ENCODE assay signal across 20 cellular contexts in genomic region chr6:25619222-25619621, GRCh38. TPM values are rescaled to one million over a fixed set of nuclear protein-coding genes. Genes with fewer than 3 reads are reported as not detected.
"Had no signal": no experiment of that assay in that cellular context is flagged by ENCODE, and none has a peak within 500 bp of the region (broad histone marks: within the 10 kb centered on the region; RNA-seq: fewer than 3 reads in every experiment).

No MANE protein-coding gene starts in this region.

- DNase-seq: activated CD4-positive, alpha-beta T cell treated with anti-CD3 and anti-CD28 coated beads, Interleukin-2, amount 10 ng/mL, durations not matched to agents 7 days and 5 days; activated CD8-positive, alpha-beta T cell treated with anti-CD3 and anti-CD28 coated beads, Interleukin-2, amount 10 ng/mL, durations not matched to agents 7 days and 5 days; activated naive CD4-positive, alpha-beta T cell treated with anti-CD3 and anti-CD28 coated beads, Interleukin-2, amount 10 ng/mL, durations not matched to agents 7 days and 5 days; activated T-cell treated with anti-CD3 and anti-CD28 coated beads, Interleukin-2, amount 50 U/mL, for 4 hours; effector CD8-positive, alpha-beta T cell; esophagus squamous epithelium; heart right ventricle; immature natural killer cell; kidney glomerular epithelial cell; left ventricle myocardium inferior; psoas muscle; right cardiac atrium; T-helper 2 cell; trophoblast cell had no signal

- H3K27ac ChIP-seq: esophagus squamous epithelium, heart right ventricle, left ventricle myocardium inferior, psoas muscle, skin epidermis had no signal

- H3K4me3 ChIP-seq: esophagus squamous epithelium, heart right ventricle, left ventricle myocardium inferior, psoas muscle, skin epidermis had no signal

- H3K27me3 ChIP-seq: esophagus squamous epithelium, heart right ventricle had no signal

- H3K4me1 ChIP-seq: esophagus squamous epithelium, heart right ventricle, left ventricle myocardium inferior, psoas muscle had no signal

- H3K36me3 ChIP-seq: heart right ventricle had no signal

- H3K9me3 ChIP-seq: esophagus squamous epithelium, heart right ventricle, left ventricle myocardium inferior, psoas muscle had no signal

RNA-seq across cellular contexts. Expression of gene SCGN, which starts 32.8 kb away (rescaled TPM):
- total RNA-seq: activated CD4-positive, alpha-beta T cell treated with anti-CD3 and anti-CD28 coated beads, Interleukin-2, amount 10 ng/mL, durations not matched to agents 7 days and 5 days; activated CD8-positive, alpha-beta T cell treated with anti-CD3 and anti-CD28 coated beads, Interleukin-2, amount 10 ng/mL, durations not matched to agents 7 days and 5 days; activated T-cell treated with anti-CD3 and anti-CD28 coated beads, Interleukin-2, amount 50 U/mL, for 4 hours; astrocyte; bronchial epithelial cell; esophagus squamous epithelium; mammary epithelial cell; neural crest cell; osteocyte; psoas muscle had no signal
